Comparison of ENCODE assay signal across 10 cellular contexts in genomic region chr6:158517581-158517980, GRCh38. TPM values are rescaled to one million over a fixed set of nuclear protein-coding genes. Genes with fewer than 3 reads are reported as not detected.
DNase-seq lines count a peak whose midpoint lies in the region; ATAC-seq, FAIRE-seq and TF ChIP-seq lines count a peak whose summit lies in the region.
"Had no signal": no experiment of that assay in that cellular context is flagged by ENCODE, and none has a peak within 500 bp of the region (broad histone marks: within the 10 kb centered on the region; RNA-seq: fewer than 3 reads in every experiment).

No MANE protein-coding gene starts in this region.

- no peak overlapping the region for H3K9ac ChIP-seq in kidney (ENCODE audit: low read length in 2 of 2)

- no peaks in the 10 kb centered on the region for H3K36me3 ChIP-seq in kidney (ENCODE audit: control insufficient read depth in 1 of 2, insufficient read depth in 2 of 2, low read length in 2 of 2)

- peaks cover 5 to 9% of the 10 kb centered on the region in 2 donors for H3K4me1 ChIP-seq in kidney (ENCODE audit: control insufficient read depth in 1 of 2, insufficient read depth in 1 of 2, low read depth in 1 of 2, low read length in 2 of 2)

- H3K4me3 ChIP-seq in kidney (ENCODE audit: low read length in 2 of 2) = no peak overlapping the region

- TF ChIP-seq CTCF in osteocyte (IDR thresholded peaks at IDR 0.05) (no peak), kidney (IDR thresholded peaks at IDR 0.05; ENCODE audit: borderline replicate concordance, extremely low read depth, insufficient read depth) (no peak)

- peak overlapping the region; percentile 46 for H3K27ac Mint-ChIP-seq in activated CD4-positive, alpha-beta T cell treated with anti-CD3 and anti-CD28 coated beads, Interleukin-2, amount 10 ng/mL, durations not matched to agents 24 days and 14 days
- peak overlapping the region; percentile 66 for H3K27ac Mint-ChIP-seq in T-helper 17 cell
- no peak overlapping the region for H3K27ac Mint-ChIP-seq in osteocyte (ENCODE audit: unreplicated experiment)

- H3K27me3 Mint-ChIP-seq in activated CD4-positive, alpha-beta T cell treated with anti-CD3 and anti-CD28 coated beads, Interleukin-2, amount 10 ng/mL, durations not matched to agents 24 days and 14 days = peaks cover 14% of the 10 kb centered on the region
- peaks cover 12% of the 10 kb centered on the region for H3K27me3 Mint-ChIP-seq in T-helper 17 cell
- H3K27me3 Mint-ChIP-seq in osteocyte (ENCODE audit: unreplicated experiment) = no peaks in the 10 kb centered on the region

- H3K4me3 Mint-ChIP-seq in activated CD4-positive, alpha-beta T cell treated with anti-CD3 and anti-CD28 coated beads, Interleukin-2, amount 10 ng/mL, durations not matched to agents 24 days and 14 days = peak overlapping the region; percentile 91
- H3K4me3 Mint-ChIP-seq in T-helper 17 cell = peak overlapping the region; percentile 89
- H3K4me3 Mint-ChIP-seq in osteocyte (ENCODE audit: unreplicated experiment) = peak overlapping the region; percentile 72

- H3K27ac ChIP-seq in kidney (ENCODE audit: low read depth in 2 of 2, low read length in 2 of 2) = no peak overlapping the region

- ATAC-seq in HG02610 (IDR thresholded peaks at IDR 0.05; ENCODE audit: unreplicated experiment) (peak; percentile 4), T-helper 17 cell (no peak)

- no peak for FAIRE-seq in kidney (lab: Jason Lieb, UNC)

- H3K36me3 Mint-ChIP-seq in activated CD4-positive, alpha-beta T cell treated with anti-CD3 and anti-CD28 coated beads, Interleukin-2, amount 10 ng/mL, durations not matched to agents 24 days and 14 days (ENCODE audit: low read depth) = no peaks in the 10 kb centered on the region
- H3K36me3 Mint-ChIP-seq in T-helper 17 cell (ENCODE audit: low read depth) (no peaks in the 10 kb centered on the region), osteocyte (ENCODE audit: unreplicated experiment) (peaks cover 10% of the 10 kb centered on the region)

- intact Hi-C loops in activated CD4-positive, alpha-beta T cell treated with anti-CD3 and anti-CD28 coated beads, Interleukin-2, amount 10 ng/mL, durations not matched to agents 24 days and 14 days (cut with micrococcal nuclease) = loop anchor here (10.0 kb wide), 1 partner anchor 163 kb away; no protein-coding TSS in a partner anchor
- intact Hi-C loops in posterior cingulate gyrus (cut with DNase I) (no loop called here), kidney (cut with DNase I) (no loop called here)

- H3K9me3 Mint-ChIP-seq in activated CD4-positive, alpha-beta T cell treated with anti-CD3 and anti-CD28 coated beads, Interleukin-2, amount 10 ng/mL, durations not matched to agents 24 days and 14 days = no peaks in the 10 kb centered on the region
- no peaks in the 10 kb centered on the region for H3K9me3 Mint-ChIP-seq in osteocyte (ENCODE audit: unreplicated experiment)

- no peak for DNase-seq in activated CD4-positive, alpha-beta T cell treated with anti-CD3 and anti-CD28 coated beads, Interleukin-2, amount 10 ng/mL, durations not matched to agents 24 days and 14 days
- DNase-seq in activated CD4-positive, alpha-beta T cell treated with anti-CD3 and anti-CD28 coated beads, Interleukin-2, amount 50 U/mL, for 1 hour = no peak
- DNase-seq in T-helper 17 cell (no peak), osteocyte (ENCODE audit: extremely low spot score, unreplicated experiment) (no peak), posterior cingulate gyrus (no peak), kidney (no peak), RPMI8226 (no peak)
- DNase-seq: activated gamma-delta T cell, hippocampal formation had no signal

- H3K9me3 ChIP-seq in T-helper 17 cell (ENCODE audit: control insufficient read depth, low read length, poor library complexity, severe bottlenecking) (no peaks in the 10 kb centered on the region), kidney (ENCODE audit: control insufficient read depth in 1 of 2, low read length in 2 of 2) (no peaks in the 10 kb centered on the region)

- peaks cover 27% of the 10 kb centered on the region for H3K4me1 Mint-ChIP-seq in activated CD4-positive, alpha-beta T cell treated with anti-CD3 and anti-CD28 coated beads, Interleukin-2, amount 10 ng/mL, durations not matched to agents 24 days and 14 days
- H3K4me1 Mint-ChIP-seq in T-helper 17 cell = peaks cover 18% of the 10 kb centered on the region
- H3K4me1 Mint-ChIP-seq in osteocyte (ENCODE audit: unreplicated experiment) = peaks cover 14% of the 10 kb centered on the region

RNA-seq across cellular contexts. Expression of gene TMEM181, which starts 42.3 kb away (rescaled TPM):
- total RNA-seq in activated CD4-positive, alpha-beta T cell treated with anti-CD3 and anti-CD28 coated beads, Interleukin-2, amount 10 ng/mL, durations not matched to agents 24 days and 14 days = 17.1 and 17.8 TPM in 2 replicates
- 10 to 100 TPM; 17.6 to 20.4 TPM for total RNA-seq in T-helper 17 cell
- total RNA-seq in osteocyte = 33.2 and 33.5 TPM in 2 replicates
- 19.9 TPM for total RNA-seq in kidney
- polyA plus RNA-seq in kidney (ENCODE audit: insufficient read depth, low read depth, low replicate concordance) = 6.9 TPM
